8 cellular contexts compared by ENCODE assay signal in the genomic region with DNA sequence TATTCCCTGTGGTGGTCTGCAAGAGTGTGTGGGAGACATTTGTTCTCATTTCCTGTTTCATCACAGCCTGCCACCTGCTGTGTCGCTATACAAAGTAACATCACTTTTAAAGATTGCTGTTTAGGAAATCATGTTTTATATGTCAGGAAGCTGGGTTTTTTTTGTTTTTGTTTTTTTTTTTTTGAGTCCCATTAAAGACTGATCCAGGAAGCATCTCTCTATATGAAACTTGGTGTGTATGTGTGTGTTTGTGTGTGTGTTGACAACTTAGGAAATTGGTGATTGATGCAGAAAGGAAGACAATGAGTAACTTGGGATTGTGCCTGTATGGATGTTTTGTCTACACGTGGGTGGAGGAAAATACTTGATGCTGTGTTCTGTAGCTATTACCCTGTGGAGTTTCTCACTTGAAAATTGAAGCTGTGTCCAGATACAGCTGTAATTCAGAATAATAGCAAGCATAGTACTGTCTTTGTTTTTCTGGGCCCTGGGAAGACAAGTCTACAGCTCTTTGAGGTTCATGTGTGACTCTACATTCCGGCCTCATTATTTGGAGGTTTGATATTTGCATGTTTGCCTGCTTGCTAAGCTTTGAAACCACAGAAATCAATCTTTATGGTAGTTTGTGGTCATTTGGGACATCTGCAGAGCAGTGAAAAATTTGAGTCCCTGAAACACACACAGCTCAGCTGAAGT. TPM values are rescaled to one million over a fixed set of nuclear protein-coding genes. Genes with fewer than 3 reads are reported as not detected.
DNase-seq lines count a peak whose midpoint lies in the region; ATAC-seq and TF ChIP-seq lines count a peak whose summit lies in the region.

No MANE protein-coding gene starts in this region.

- H3K36me3 ChIP-seq in SU-DHL-6 (ENCODE audit: low read length), result no peaks in the 10 kb centered on the region

- H3K9me3 ChIP-seq in AG04450 (ENCODE audit: control insufficient read depth, insufficient read depth, low read length) (no peaks in the 10 kb centered on the region), SU-DHL-6 (ENCODE audit: insufficient read depth, low read length) (no peaks in the 10 kb centered on the region)

- peaks cover 11% of the 10 kb centered on the region; the same call in 1 of the 2 replicates for H3F3A ChIP-seq in SU-DHL-6 (ENCODE audit: insufficient read depth)

- ATAC-seq in GM19351 (IDR thresholded peaks at IDR 0.05; ENCODE audit: unreplicated experiment) (peak; percentile 92), HG03139 (IDR thresholded peaks at IDR 0.05; ENCODE audit: unreplicated experiment) (peak; percentile 85)

- no peaks in the 10 kb centered on the region for H3K27me3 ChIP-seq in AG04450 (ENCODE audit: control insufficient read depth, insufficient read depth, low read length)
- no peaks in the 10 kb centered on the region for H3K27me3 ChIP-seq in SU-DHL-6 (ENCODE audit: low read length)

- peaks cover 9% of the 10 kb centered on the region for H3K36me3 Mint-ChIP-seq in neural crest cell (ENCODE audit: low read depth)

- TF ChIP-seq CTCF in AG04450 (IDR thresholded peaks at IDR 0.05; ENCODE audit: low read depth, low read length), result no peak
- no peak for TF ChIP-seq CTCF in SU-DHL-6 (IDR thresholded peaks at IDR 0.05; ENCODE audit: insufficient read depth, low read length, poor library complexity, severe bottlenecking)
- TF ChIP-seq CTCF in neural crest cell (conservative IDR thresholded peaks at IDR 0.05), result no peak

- H3K9ac ChIP-seq in SU-DHL-6 (ENCODE audit: low read length), result no peak overlapping the region

- peak overlapping the region; percentile 6 for H3K4me3 Mint-ChIP-seq in neural crest cell

- H3K27ac ChIP-seq in AG04450 (ENCODE audit: low read depth, low read length) (no peak overlapping the region), SU-DHL-6 (ENCODE audit: low read depth, low read length) (no peak overlapping the region; the same call in 1 of the 2 replicates)

- H3K4me3 ChIP-seq in AG04450 (ENCODE audit: low read depth, low read length) (no peak overlapping the region), SU-DHL-6 (ENCODE audit: insufficient read depth, low read length, poor library complexity, severe bottlenecking) (peak overlapping the region; percentile 45)

- no peak overlapping the region for H2AFZ ChIP-seq in SU-DHL-6 (ENCODE audit: low read depth, low read length, severe bottlenecking)

- peak overlapping the region; percentile 65 for H3K4me2 ChIP-seq in SU-DHL-6 (ENCODE audit: low read depth, low read length, poor library complexity, severe bottlenecking)

- peaks cover 1% of the 10 kb centered on the region for H3K9me3 Mint-ChIP-seq in neural crest cell

- CTCF ChIA-PET in AG04450 (lab: Charles Lee), result interaction anchor here (1.3 to 1.4 kb wide), 2 partner anchors 108 to 164 kb away, joined by 5 read pairs; no protein-coding TSS in a partner anchor

- peak overlapping the region; percentile 64 for H3K27ac Mint-ChIP-seq in neural crest cell (ENCODE audit: unreplicated experiment)

- peaks cover 7% of the 10 kb centered on the region; the same call in 1 of the 2 replicates for H3K79me2 ChIP-seq in SU-DHL-6 (ENCODE audit: insufficient read depth, low read length)

- peak; percentile 72 for DNase-seq in AG04450 (ENCODE audit: low read depth, low spot score)
- no peak for DNase-seq in neural crest cell (ENCODE audit: low read depth, low spot score)
- DNase-seq in GOT3 (lab: John Stamatoyannopoulos, UW), result no peak
- DNase-seq in OCI-M2 (lab: John Stamatoyannopoulos, UW; ENCODE audit: unreplicated experiment), result no peak
- DNase-seq in NK-92 treated with Interleukin-12 subunit alpha and Interleukin-12 subunit beta, amount 100 ng/mL, for 24 hours (lab: John Stamatoyannopoulos, UW), result no peak

- H4K20me1 ChIP-seq in SU-DHL-6 (ENCODE audit: low read depth, low read length), result 0 out of 2 replicates have a peak, but pooled peaks cover 6% of the 10 kb centered on the region

- H3K4me1 Mint-ChIP-seq in neural crest cell, result peaks cover 25% of the 10 kb centered on the region

- POLR2A ChIA-PET in AG04450 (lab: Yijun Ruan, JAX), result interaction anchor here (0.6 to 1.7 kb wide), 3 partner anchors 10 to 215 kb away, joined by 4 to 11 read pairs (median 4); no protein-coding TSS in a partner anchor

- H3K27me3 Mint-ChIP-seq in neural crest cell (ENCODE audit: low read depth), result no peaks in the 10 kb centered on the region

- H3K9me2 ChIP-seq in SU-DHL-6 (replicated peaks; ENCODE audit: insufficient read depth, low read length), result no peaks in the 10 kb centered on the region

RNA-seq across cellular contexts. Expression of gene LAMC1, which starts 47.9 kb away (rescaled TPM):
- 322 and 348 TPM in 2 replicates for polyA plus RNA-seq in AG04450 (2011; rRNA removed)
- polyA minus RNA-seq in AG04450 (2011; rRNA and poly(A)+ RNA removed), result 336 and 427 TPM in 2 replicates
- total RNA-seq in neural crest cell, result 82.0 and 85.8 TPM in 2 replicates
